In genomic region chr11:57458410-57459111, GRCh38 we compare ENCODE assay signal across 7 cellular contexts. TPM values are rescaled to one million over a fixed set of nuclear protein-coding genes. Genes with fewer than 3 reads are reported as not detected.
DNase-seq lines count a peak whose midpoint lies in the region; TF ChIP-seq lines count a peak whose summit lies in the region.

No MANE protein-coding gene starts in this region.

- WGBS in urinary bladder, result under 1% methylated on average over 41 of the region's 41 CpGs

- peak overlapping the region; percentile 36 for H3K4me3 ChIP-seq in fibroblast of mammary gland (ENCODE audit: control insufficient read depth, low read depth, low read length)
- H3K4me3 ChIP-seq in urinary bladder (ENCODE audit: low read depth, low read length), result peak overlapping the region; percentile 43

- DNase-seq in NCI-H1105 (lab: John Stamatoyannopoulos, UW) (peak; percentile 36), fibroblast of mammary gland (ENCODE audit: low read depth) (peak; percentile 30), neural crest cell (ENCODE audit: low read depth, low spot score) (peak; percentile 59), OCI-M2 (lab: John Stamatoyannopoulos, UW; ENCODE audit: unreplicated experiment) (no peak)
- DNase-seq in activated CD8-positive, alpha-beta memory T cell treated with anti-CD3 and anti-CD28 coated beads for 24 hours, result peak; percentile 82

- H3K4me1 Mint-ChIP-seq in neural crest cell, result peaks cover 35% of the 10 kb centered on the region

- H3K27ac Mint-ChIP-seq in neural crest cell (ENCODE audit: unreplicated experiment), result no peak overlapping the region

- no peaks in the 10 kb centered on the region for H3K4me1 ChIP-seq in urinary bladder (ENCODE audit: insufficient read depth)

- H3K27me3 Mint-ChIP-seq in neural crest cell (ENCODE audit: low read depth), result peaks cover 89% of the 10 kb centered on the region

- no peaks in the 10 kb centered on the region for H3K36me3 ChIP-seq in urinary bladder (ENCODE audit: insufficient read depth)

- TF ChIP-seq CTCF in GM12873 (IDR thresholded peaks at IDR 0.05; ENCODE audit: insufficient read depth, low read depth, low read length, missing control alignments) (peak; percentile 74), fibroblast of mammary gland (conservative IDR thresholded peaks at IDR 0.05; ENCODE audit: control insufficient read depth, insufficient read depth, low read depth, low read length) (peak; percentile 63), neural crest cell (conservative IDR thresholded peaks at IDR 0.05) (peak; percentile 86)

- no peaks in the 10 kb centered on the region for H3K9me3 Mint-ChIP-seq in neural crest cell

- peak overlapping the region; percentile 69 for H3K4me3 Mint-ChIP-seq in neural crest cell

- H3K27ac ChIP-seq in urinary bladder (ENCODE audit: low read depth), result no peak overlapping the region

- no peaks in the 10 kb centered on the region for H3K36me3 Mint-ChIP-seq in neural crest cell (ENCODE audit: low read depth)

RNA-seq across cellular contexts. Expression of gene RTN4RL2, which starts 1.8 kb away (rescaled TPM):
- total RNA-seq in neural crest cell (2.4 and 3.4 TPM in 2 replicates), urinary bladder (0.58 TPM)
- polyA plus RNA-seq in urinary bladder, result 1.4 TPM

RNA-seq across cellular contexts. Expression of gene SLC43A3, which starts 31.6 kb away (rescaled TPM):
- total RNA-seq in neural crest cell (52.9 and 53.7 TPM in 2 replicates), urinary bladder (27.3 TPM)
- polyA plus RNA-seq in urinary bladder, result 39.7 TPM

RNA-seq across cellular contexts. Expression of gene SLC43A1, which starts 56.9 kb away (rescaled TPM):
- total RNA-seq in neural crest cell (4.5 and 4.7 TPM in 2 replicates), urinary bladder (16.8 TPM)
- polyA plus RNA-seq in urinary bladder, result 33.0 TPM
